ENCODE assay signal across 9 cellular contexts in genomic region chr5:54645888-54646284, GRCh38.
A peak's percentile ranks its signal among the peaks of the same experiment; 100 is the strongest.
DNase-seq lines count a peak whose midpoint lies in the region; ATAC-seq, FAIRE-seq and TF ChIP-seq lines count a peak whose summit lies in the region.
"Had no signal": no experiment of that assay in that cellular context is flagged by ENCODE, and none has a peak within 500 bp of the region (broad histone marks: within the 10 kb centered on the region; RNA-seq: fewer than 3 reads in every experiment).

No MANE protein-coding gene starts in this region.

- H3K4me1 ChIP-seq in astrocyte (ENCODE audit: insufficient read depth, low read length) (peaks cover 30% of the 10 kb centered on the region), thoracic aorta (ENCODE audit: control insufficient read depth in 1 of 2, low read depth in 2 of 2) (peaks cover 33 to 78% of the 10 kb centered on the region in 2 donors)

- peaks cover 3% of the 10 kb centered on the region for H3K9me3 Mint-ChIP-seq in activated CD8-positive, alpha-beta memory T cell treated with anti-CD3 and anti-CD28 coated beads, Interleukin-2, amount 10 ng/mL, durations not matched to agents 7 days and 5 days (ENCODE audit: low read depth)
- H3K9me3 Mint-ChIP-seq in astrocyte (ENCODE audit: unreplicated experiment) (peaks cover 2% of the 10 kb centered on the region), memory B cell (peaks cover 5% of the 10 kb centered on the region)

- H3K27ac ChIP-seq in astrocyte (ENCODE audit: low read depth, low read length) (peak overlapping the region; percentile 42), thoracic aorta (peak overlapping the region; percentile 85 to 86)

- H3K9me3 ChIP-seq in astrocyte (ENCODE audit: insufficient read depth, low read depth, low read length) (no peaks in the 10 kb centered on the region), thoracic aorta (no peaks in the 10 kb centered on the region)

- H3K36me3 Mint-ChIP-seq in activated CD8-positive, alpha-beta memory T cell treated with anti-CD3 and anti-CD28 coated beads, Interleukin-2, amount 10 ng/mL, durations not matched to agents 7 days and 5 days: peaks cover 19% of the 10 kb centered on the region
- no peaks in the 10 kb centered on the region for H3K36me3 Mint-ChIP-seq in astrocyte (ENCODE audit: low read depth, unreplicated experiment)
- H3K36me3 Mint-ChIP-seq in memory B cell: peaks cover 5% of the 10 kb centered on the region

- H3K4me2 ChIP-seq in astrocyte (ENCODE audit: low read length): peak overlapping the region; percentile 75

- no peak for DNase-seq in activated CD8-positive, alpha-beta memory T cell treated with anti-CD3 and anti-CD28 coated beads, Interleukin-2, amount 10 ng/mL, durations not matched to agents 7 days and 5 days
- no peak for DNase-seq in activated CD8-positive, alpha-beta memory T cell treated with anti-CD3 and anti-CD28 coated beads for 24 hours
- no peak for DNase-seq in astrocyte (ENCODE audit: low read depth)
- DNase-seq in memory B cell (ENCODE audit: low spot score in 2 of 2): no peak
- no peak for DNase-seq in thoracic aorta (ENCODE audit: low spot score)
- no peak for DNase-seq in NAMALWA (ENCODE audit: low spot score)
- no peak for DNase-seq in NCI-H82 treated with DMSO at 0.1 percent for 48 hours (lab: John Stamatoyannopoulos, UW; ENCODE audit: unreplicated experiment)
- DNase-seq: NCI-H1436 had no signal

- H4K20me1 ChIP-seq in astrocyte (ENCODE audit: insufficient read depth, low read length): no peaks in the 10 kb centered on the region

- peak overlapping the region; percentile 97 for H3K27ac Mint-ChIP-seq in activated CD8-positive, alpha-beta memory T cell treated with anti-CD3 and anti-CD28 coated beads, Interleukin-2, amount 10 ng/mL, durations not matched to agents 7 days and 5 days
- H3K27ac Mint-ChIP-seq in astrocyte (ENCODE audit: unreplicated experiment) (no peak overlapping the region), memory B cell (peak overlapping the region; percentile 95)

- peak overlapping the region; percentile 29 for H3K9ac ChIP-seq in astrocyte (ENCODE audit: low read length)

- no peak overlapping the region for H2AFZ ChIP-seq in astrocyte (ENCODE audit: low read depth, low read length)

- no peaks in the 10 kb centered on the region for H3K79me2 ChIP-seq in astrocyte (ENCODE audit: insufficient read depth, low read length)

- no peaks in the 10 kb centered on the region for H3K36me3 ChIP-seq in astrocyte (ENCODE audit: insufficient read depth, low read length)
- no peaks in the 10 kb centered on the region for H3K36me3 ChIP-seq in thoracic aorta

- H3K27me3 ChIP-seq in astrocyte (ENCODE audit: insufficient read depth, low read length) (no peaks in the 10 kb centered on the region), thoracic aorta (replicated peaks; ENCODE audit: insufficient read depth) (no peaks in the 10 kb centered on the region)

- no peak for TF ChIP-seq CTCF in astrocyte (IDR thresholded peaks at IDR 0.05; ENCODE audit: insufficient read depth, low read depth, low read length)
- no peak for TF ChIP-seq CTCF in thoracic aorta (IDR thresholded peaks at IDR 0.05)

- CTCF ChIA-PET in activated CD8-positive, alpha-beta memory T cell treated with anti-CD3 and anti-CD28 coated beads, Interleukin-2, amount 10 ng/mL, durations not matched to agents 7 days and 5 days (lab: Charles Lee): interaction anchor here (1.0 to 3.4 kb wide), 6 partner anchors 12 to 199 kb away, joined by 3 to 16 read pairs (median 6); no protein-coding TSS in a partner anchor

- FAIRE-seq in astrocyte (lab: Jason Lieb, UNC): no peak

- H3K4me3 ChIP-seq in astrocyte (ENCODE audit: insufficient read depth, low read depth, low read length): no peak overlapping the region
- peak overlapping the region; percentile 60 for H3K4me3 ChIP-seq in thoracic aorta

- H3K4me3 Mint-ChIP-seq in activated CD8-positive, alpha-beta memory T cell treated with anti-CD3 and anti-CD28 coated beads, Interleukin-2, amount 10 ng/mL, durations not matched to agents 7 days and 5 days: peak overlapping the region; percentile 53
- no peak overlapping the region for H3K4me3 Mint-ChIP-seq in astrocyte (ENCODE audit: unreplicated experiment)
- H3K4me3 Mint-ChIP-seq in memory B cell: peak overlapping the region; percentile 76

- no peaks in the 10 kb centered on the region for H3K27me3 Mint-ChIP-seq in activated CD8-positive, alpha-beta memory T cell treated with anti-CD3 and anti-CD28 coated beads, Interleukin-2, amount 10 ng/mL, durations not matched to agents 7 days and 5 days
- H3K27me3 Mint-ChIP-seq in astrocyte (ENCODE audit: low read depth, unreplicated experiment) (no peaks in the 10 kb centered on the region), memory B cell (no peaks in the 10 kb centered on the region)

- H3K4me1 Mint-ChIP-seq in activated CD8-positive, alpha-beta memory T cell treated with anti-CD3 and anti-CD28 coated beads, Interleukin-2, amount 10 ng/mL, durations not matched to agents 7 days and 5 days: peaks cover 51% of the 10 kb centered on the region
- peaks cover 24% of the 10 kb centered on the region for H3K4me1 Mint-ChIP-seq in astrocyte (ENCODE audit: low read depth, unreplicated experiment)
- H3K4me1 Mint-ChIP-seq in memory B cell: peaks cover 38% of the 10 kb centered on the region

- no peak for ATAC-seq in activated CD8-positive, alpha-beta memory T cell treated with anti-CD3 and anti-CD28 coated beads, Interleukin-2, amount 10 ng/mL, durations not matched to agents 7 days and 5 days
- ATAC-seq in memory B cell (ENCODE audit: low read depth): no peak
- ATAC-seq in thoracic aorta (ENCODE audit: insufficient number of reproducible peaks, low FRiP score, low read depth): no peak
- no peak for ATAC-seq in HG03432 (IDR thresholded peaks at IDR 0.05; ENCODE audit: unreplicated experiment)
